In the genomic region with DNA sequence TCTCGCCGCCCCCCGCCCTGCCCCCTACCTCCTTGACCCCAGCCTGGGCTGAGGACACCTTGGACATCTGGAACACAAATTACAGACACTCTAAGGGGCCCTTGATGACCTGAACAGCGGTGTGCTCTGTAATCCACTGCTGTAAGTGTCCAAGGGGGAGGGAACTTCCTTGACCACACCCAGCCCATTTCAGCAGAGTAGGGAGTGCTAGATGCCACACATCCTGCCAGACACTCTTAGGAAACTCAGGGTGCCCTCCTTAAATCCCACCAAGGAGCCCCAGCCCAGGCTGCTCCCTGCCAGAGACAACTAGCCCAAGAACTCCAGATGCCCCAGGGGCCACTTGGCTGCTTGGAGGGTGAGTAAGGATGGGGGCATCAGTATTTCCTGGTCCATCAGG, we compare ENCODE assay signal across 17 cellular contexts.
"Had no signal": no experiment of that assay in that cellular context is flagged by ENCODE, and none has a peak within 500 bp of the region (broad histone marks: within the 10 kb centered on the region; RNA-seq: fewer than 3 reads in every experiment).

No MANE protein-coding gene starts in this region.

- ATAC-seq: stimulated activated memory B cell treated with anti-CD40 and anti-IgM and Interleukin-4, amounts not matched to agents 10 μg/mL and 1 μg/mL and 100 μg/mL, for 72 hours had no signal

- H3K36me3 Mint-ChIP-seq: stimulated activated memory B cell treated with anti-CD40 and anti-IgM and Interleukin-4, amounts not matched to agents 10 μg/mL and 1 μg/mL and 100 μg/mL, for 72 hours had no signal

- H3K27ac ChIP-seq: colonic mucosa, esophagus squamous epithelium, left ventricle myocardium inferior, parathyroid adenoma, tibial artery had no signal

- H3K27ac Mint-ChIP-seq: activated B cell treated with CpG ODN at 0.5 μM for 24 hours; activated CD4-positive, alpha-beta T cell treated with anti-CD3 and anti-CD28 coated beads, Interleukin-2, amount 10 ng/mL, durations not matched to agents 7 days and 5 days; memory B cell; stimulated activated memory B cell treated with anti-CD40 and anti-IgM and Interleukin-4, amounts not matched to agents 10 μg/mL and 1 μg/mL and 100 μg/mL, for 72 hours; T-helper 1 cell treated with Interleukin-12 subunit alpha and Interleukin-12 subunit beta and Interleukin-4 antibody, amounts not matched to agents 30 μg/mL and 1 μg/mL, for 36 hours had no signal

- H3K9me3 Mint-ChIP-seq: activated B cell treated with CpG ODN at 0.5 μM for 24 hours; activated CD4-positive, alpha-beta T cell treated with anti-CD3 and anti-CD28 coated beads, Interleukin-2, amount 10 ng/mL, durations not matched to agents 7 days and 5 days; memory B cell; stimulated activated memory B cell treated with anti-CD40 and anti-IgM and Interleukin-4, amounts not matched to agents 10 μg/mL and 1 μg/mL and 100 μg/mL, for 72 hours; T-helper 1 cell treated with Interleukin-12 subunit alpha and Interleukin-12 subunit beta and Interleukin-4 antibody, amounts not matched to agents 30 μg/mL and 1 μg/mL, for 36 hours had no signal

- H3K4me3 ChIP-seq: colonic mucosa, left ventricle myocardium inferior, tibial artery had no signal

- DNase-seq: activated B cell treated with CpG ODN at 0.5 μM for 24 hours; activated CD4-positive, alpha-beta T cell treated with anti-CD3 and anti-CD28 coated beads, Interleukin-2, amount 10 ng/mL, durations not matched to agents 7 days and 5 days; activated naive CD4-positive, alpha-beta T cell treated with anti-CD3 and anti-CD28 coated beads, Interleukin-2, amount 50 U/mL, for 16 hours; activated T-cell treated with anti-CD3 and anti-CD28 coated beads, Interleukin-2, amount 50 U/mL, for 1 hour; amniotic stem cell; caudate nucleus; colonic mucosa; esophagus squamous epithelium; hippocampal formation; kidney; left ventricle myocardium inferior; tibial artery had no signal

- FAIRE-seq: TTC549 had no signal
